ENCODE assay signal across 24 cellular contexts in the genomic region with DNA sequence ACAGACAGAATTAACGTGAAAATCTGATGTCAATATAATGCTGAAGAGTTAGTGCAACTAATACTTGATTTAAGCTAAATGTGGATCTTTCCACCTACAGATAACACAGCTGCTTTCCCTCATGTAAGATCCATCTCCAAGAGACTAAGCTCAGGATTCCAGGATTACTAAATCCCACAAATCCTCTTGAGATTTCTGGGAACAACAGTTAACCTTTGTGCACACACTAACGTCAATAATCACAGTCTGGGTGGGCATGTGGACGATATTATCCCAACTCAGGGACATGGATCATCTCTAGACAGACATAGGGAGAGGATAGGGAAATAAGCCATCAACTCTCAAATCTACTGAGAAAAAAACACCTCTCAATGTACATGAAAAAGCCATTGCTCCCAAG.
"Had no signal": no experiment of that assay in that cellular context is flagged by ENCODE, and none has a peak within 500 bp of the region (broad histone marks: within the 10 kb centered on the region; RNA-seq: fewer than 3 reads in every experiment).

No MANE protein-coding gene starts in this region.

- ATAC-seq: esophagus mucosa; heart right ventricle; left cardiac atrium; left lung; mucosa of descending colon; stimulated activated naive B cell treated with anti-CD40 and anti-IgM and Interleukin-4, amounts not matched to agents 10 μg/mL and 1 μg/mL and 100 μg/mL, for 72 hours had no signal

- H3K27ac ChIP-seq: dorsolateral prefrontal cortex, epithelial cell of prostate, heart right ventricle, left lung, prostate gland, right atrium auricular region, sigmoid colon, spleen, thoracic aorta, tibial nerve, upper lobe of left lung had no signal

- DNase-seq: dorsolateral prefrontal cortex; effector CD4-positive, alpha-beta T cell; endodermal cell; foreskin melanocyte; glutamatergic neuron; heart right ventricle; hippocampal formation; left cardiac atrium; left lung; mesenchymal stem cell; mucosa of descending colon; naive B cell; nucleus accumbens; sigmoid colon; spleen; stimulated activated CD4-positive, alpha-beta T cell treated with anti-CD3 and anti-CD28 coated beads, Interleukin-2, amount 100 ng/mL, for 48 hours; stimulated activated naive B cell treated with anti-CD40 and anti-IgM and Interleukin-4, amounts not matched to agents 10 μg/mL and 1 μg/mL and 100 μg/mL, for 72 hours; upper lobe of left lung had no signal

- H3K27me3 ChIP-seq: left lung, right atrium auricular region, sigmoid colon, spleen, tibial nerve, upper lobe of left lung had no signal

- H3K4me1 ChIP-seq: heart right ventricle, left lung, prostate gland, right atrium auricular region, sigmoid colon, spleen, tibial nerve, upper lobe of left lung had no signal

- H3K9me3 ChIP-seq: mucosa of descending colon, prostate gland, right atrium auricular region, sigmoid colon, thoracic aorta, upper lobe of left lung had no signal

- H3K4me3 ChIP-seq: dorsolateral prefrontal cortex, heart right ventricle, left lung, mucosa of descending colon, prostate gland, right atrium auricular region, sigmoid colon, spleen, thoracic aorta, tibial nerve, upper lobe of left lung had no signal

- H3K36me3 ChIP-seq: heart right ventricle, left lung, prostate gland, right atrium auricular region, sigmoid colon, spleen, thoracic aorta, tibial nerve, upper lobe of left lung had no signal
